ENCODE assay signal across 11 cellular contexts in the genomic region with DNA sequence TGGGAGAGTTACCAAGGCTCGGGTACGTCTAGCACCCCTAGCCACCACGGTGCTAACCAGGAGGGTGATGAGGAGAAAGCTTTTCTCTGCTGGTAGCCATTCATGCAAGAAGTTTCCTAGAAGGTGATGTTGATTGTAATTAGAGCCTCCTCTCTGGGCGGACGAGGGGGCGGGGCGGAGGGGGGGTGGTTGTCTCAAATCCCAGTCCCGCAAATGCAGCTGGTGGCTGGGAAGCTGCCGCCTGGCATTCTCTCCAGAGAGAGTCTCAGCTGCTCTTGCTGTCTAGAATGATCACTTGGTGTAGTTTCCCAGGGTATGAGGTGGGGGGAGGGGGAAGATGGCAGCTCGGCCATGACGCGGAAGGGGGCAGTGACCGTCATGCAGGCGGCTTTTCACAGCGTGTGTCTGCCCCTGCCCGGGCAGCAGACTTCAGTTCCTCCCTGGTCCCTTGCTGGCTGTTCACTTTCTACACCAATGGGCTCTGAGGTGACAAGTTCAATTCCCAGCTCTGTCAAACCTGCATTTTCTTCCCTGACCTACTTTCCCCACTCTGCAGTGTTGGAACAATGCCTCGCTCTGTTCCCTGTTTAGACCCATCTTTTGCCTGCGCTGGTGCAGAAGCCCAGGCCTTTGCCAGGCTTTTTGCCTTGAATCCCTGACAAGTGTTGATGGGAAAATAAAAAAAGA.
DNase-seq lines count a peak whose midpoint lies in the region; ATAC-seq, FAIRE-seq and TF ChIP-seq lines count a peak whose summit lies in the region.
"Had no signal": no experiment of that assay in that cellular context is flagged by ENCODE, and none has a peak within 500 bp of the region (broad histone marks: within the 10 kb centered on the region; RNA-seq: fewer than 3 reads in every experiment).

No MANE protein-coding gene starts in this region.

- peak overlapping the region; percentile 59 for H2AFZ ChIP-seq in fibroblast of lung (ENCODE audit: low read length)

- H3K36me3 ChIP-seq in fibroblast of lung (ENCODE audit: control insufficient read depth, insufficient read depth, low read length) (no peaks in the 10 kb centered on the region), vagina (no peaks in the 10 kb centered on the region)
- H3K36me3 ChIP-seq: adrenal gland had no signal

- H3K9ac ChIP-seq in fibroblast of lung (ENCODE audit: insufficient read depth, low read length), result no peak overlapping the region

- no peak for ATAC-seq in activated naive CD4-positive, alpha-beta T cell treated with anti-CD3 and anti-CD28 coated beads, Interleukin-2, amount 50 U/mL, for 72 hours

- no peak overlapping the region for H3K27ac ChIP-seq in fibroblast of lung (ENCODE audit: insufficient read depth, low read length)
- H3K27ac ChIP-seq in vagina, result peak overlapping the region; percentile 40
- H3K27ac ChIP-seq: SK-N-MC had no signal

- DNase-seq in activated naive CD4-positive, alpha-beta T cell treated with anti-CD3 and anti-CD28 coated beads, Interleukin-2, amount 50 U/mL, for 72 hours (ENCODE audit: low spot score in 2 of 2), result no peak
- no peak for DNase-seq in activated naive CD4-positive, alpha-beta T cell treated with anti-CD3 and anti-CD28 coated beads, Interleukin-2, amount 10 ng/mL, durations not matched to agents 7 days and 5 days
- peak; percentile 57 to 65 for DNase-seq in fibroblast of lung (ENCODE audit: low read depth in 2 of 2)
- DNase-seq in myocyte (ENCODE audit: low read depth), result peak; percentile 92
- DNase-seq in vagina (ENCODE audit: extremely low spot score in 2 of 2), result no peak
- DNase-seq in foreskin melanocyte, result no peak
- DNase-seq in H54 (ENCODE audit: insufficient read length, low spot score), result no peak
- DNase-seq in D341Med (ENCODE audit: low spot score), result no peak

- H3K4me3 Mint-ChIP-seq in activated naive CD4-positive, alpha-beta T cell treated with anti-CD3 and anti-CD28 coated beads, Interleukin-2, amount 10 ng/mL, durations not matched to agents 7 days and 5 days, result no peak overlapping the region
- H3K4me3 Mint-ChIP-seq: B cell had no signal

- no peak for TF ChIP-seq CTCF in fibroblast of lung (conservative IDR thresholded peaks at IDR 0.05 in 1 of 2, IDR thresholded peaks at IDR 0.05 in 1 of 2; ENCODE audit: low read depth in 1 of 2, low read length in 2 of 2)
- no peak for TF ChIP-seq CTCF in vagina (IDR thresholded peaks at IDR 0.05)

- H3K79me2 ChIP-seq in fibroblast of lung (ENCODE audit: control insufficient read depth, insufficient read depth, low read length), result no peaks in the 10 kb centered on the region

- H3K4me1 Mint-ChIP-seq in activated naive CD4-positive, alpha-beta T cell treated with anti-CD3 and anti-CD28 coated beads, Interleukin-2, amount 10 ng/mL, durations not matched to agents 7 days and 5 days, result peaks cover 50% of the 10 kb centered on the region

- H3K4me2 ChIP-seq in fibroblast of lung (ENCODE audit: extremely low read depth, insufficient read depth, low read length), result peak overlapping the region; percentile 75

- TF ChIP-seq POLR2A in vagina (IDR thresholded peaks at IDR 0.05) (no peak), H54 (IDR thresholded peaks at IDR 0.05; ENCODE audit: low read depth, low read length) (no peak)

- H3K4me3 ChIP-seq in fibroblast of lung (replicated peaks in 1 of 4; ENCODE audit: control extremely low read depth in 1 of 4, insufficient read depth in 1 of 4, low read depth in 3 of 4, low read length in 4 of 4) (peak overlapping the region in 1 of 4 experiments; percentile 20), vagina (peak overlapping the region in 1 of 2 donors; percentile 22)
- H3K4me3 ChIP-seq: adrenal gland, SK-N-MC had no signal

- H3K4me1 ChIP-seq in fibroblast of lung (ENCODE audit: control insufficient read depth, extremely low read depth, insufficient read depth, low read length) (peaks cover 2% of the 10 kb centered on the region), vagina (peaks cover 17% of the 10 kb centered on the region)

- H4K20me1 ChIP-seq in fibroblast of lung (ENCODE audit: control insufficient read depth, extremely low read depth, insufficient read depth, low read length), result no peaks in the 10 kb centered on the region

- H3K27me3 ChIP-seq in fibroblast of lung (ENCODE audit: control insufficient read depth, insufficient read depth, low read length), result no peaks in the 10 kb centered on the region
- H3K27me3 ChIP-seq in vagina, result no peaks in the 10 kb centered on the region
- H3K27me3 ChIP-seq: adrenal gland had no signal

- H3K27me3 Mint-ChIP-seq in activated naive CD4-positive, alpha-beta T cell treated with anti-CD3 and anti-CD28 coated beads, Interleukin-2, amount 10 ng/mL, durations not matched to agents 7 days and 5 days, result no peaks in the 10 kb centered on the region

- H3K9me3 Mint-ChIP-seq in activated naive CD4-positive, alpha-beta T cell treated with anti-CD3 and anti-CD28 coated beads, Interleukin-2, amount 50 U/mL, for 72 hours, result peaks cover 4 to 9% of the 10 kb centered on the region in 2 donors
- H3K9me3 Mint-ChIP-seq in activated naive CD4-positive, alpha-beta T cell treated with anti-CD3 and anti-CD28 coated beads, Interleukin-2, amount 10 ng/mL, durations not matched to agents 7 days and 5 days, result no peaks in the 10 kb centered on the region

- intact Hi-C loops in vagina (cut with DNase I), result no loop called here

- FAIRE-seq in H54 (lab: Jason Lieb, UNC), result no peak

- peaks cover 0 to 10% of the 10 kb centered on the region in 2 donors for H3K36me3 Mint-ChIP-seq in activated naive CD4-positive, alpha-beta T cell treated with anti-CD3 and anti-CD28 coated beads, Interleukin-2, amount 50 U/mL, for 72 hours
- H3K36me3 Mint-ChIP-seq in activated naive CD4-positive, alpha-beta T cell treated with anti-CD3 and anti-CD28 coated beads, Interleukin-2, amount 10 ng/mL, durations not matched to agents 7 days and 5 days, result no peaks in the 10 kb centered on the region

- H3K27ac Mint-ChIP-seq in activated naive CD4-positive, alpha-beta T cell treated with anti-CD3 and anti-CD28 coated beads, Interleukin-2, amount 50 U/mL, for 72 hours, result peak overlapping the region; percentile 19 to 29
- no peak overlapping the region for H3K27ac Mint-ChIP-seq in activated naive CD4-positive, alpha-beta T cell treated with anti-CD3 and anti-CD28 coated beads, Interleukin-2, amount 10 ng/mL, durations not matched to agents 7 days and 5 days
- H3K27ac Mint-ChIP-seq: B cell had no signal

- H3K9me3 ChIP-seq in fibroblast of lung (ENCODE audit: control insufficient read depth, insufficient read depth, low read depth, low read length), result no peaks in the 10 kb centered on the region
- H3K9me3 ChIP-seq in vagina, result no peaks in the 10 kb centered on the region
- H3K9me3 ChIP-seq: adrenal gland had no signal

- CTCF ChIA-PET in activated naive CD4-positive, alpha-beta T cell treated with anti-CD3 and anti-CD28 coated beads, Interleukin-2, amount 10 ng/mL, durations not matched to agents 7 days and 5 days (lab: Charles Lee), result interaction anchor here (0.6 kb wide), 2 partner anchors 12 to 63 kb away, joined by 3 to 4 read pairs; no protein-coding TSS in a partner anchor

Comparison
In these comparisons a context has a peak if more than half of its experiments do, and no peak if none do; other contexts are left out.
1. DNase-seq: peak in fibroblast of lung (2 of 2) and myocyte (single experiment); none in activated naive CD4-positive, alpha-beta T cell treated with anti-CD3 and anti-CD28 coated beads, Interleukin-2, amount 50 U/mL, for 72 hours (0 of 2), activated naive CD4-positive, alpha-beta T cell treated with anti-CD3 and anti-CD28 coated beads, Interleukin-2, amount 10 ng/mL, durations not matched to agents 7 days and 5 days (single experiment), vagina (0 of 2), foreskin melanocyte (single experiment), H54 (single experiment) and D341Med (single experiment).